Comparison of ENCODE assay signal across 29 cellular contexts in genomic region chr1:26608895-26609294, GRCh38.
DNase-seq lines count a peak whose midpoint lies in the region; ATAC-seq, FAIRE-seq and TF ChIP-seq lines count a peak whose summit lies in the region.
"Had no signal": no experiment of that assay in that cellular context is flagged by ENCODE, and none has a peak within 500 bp of the region (broad histone marks: within the 10 kb centered on the region; RNA-seq: fewer than 3 reads in every experiment).

No MANE protein-coding gene starts in this region.

- ATAC-seq in pancreas: no peak
- ATAC-seq: activated CD8-positive, alpha-beta memory T cell treated with anti-CD3 and anti-CD28 coated beads, Interleukin-2, amount 10 ng/mL, durations not matched to agents 7 days and 5 days; activated naive CD4-positive, alpha-beta T cell treated with anti-CD3 and anti-CD28 coated beads, Interleukin-2, amount 50 U/mL, for 72 hours; left lobe of liver; naive thymus-derived CD8-positive, alpha-beta T cell; sciatic nerve; stimulated activated naive CD8-positive, alpha-beta T cell treated with anti-CD3 and anti-CD28 coated beads, Interleukin-15, amount 100 ng/mL, for 72 hours; WTC11 had no signal

- H3K36me3 Mint-ChIP-seq in chondrocyte (ENCODE audit: low read depth) (no peaks in the 10 kb centered on the region), immature natural killer cell (no peaks in the 10 kb centered on the region)
- H3K36me3 Mint-ChIP-seq: activated CD8-positive, alpha-beta memory T cell treated with anti-CD3 and anti-CD28 coated beads, Interleukin-2, amount 10 ng/mL, durations not matched to agents 7 days and 5 days; activated naive CD4-positive, alpha-beta T cell treated with anti-CD3 and anti-CD28 coated beads, Interleukin-2, amount 50 U/mL, for 72 hours; naive thymus-derived CD8-positive, alpha-beta T cell; WTC11 had no signal

- H3K4me1 ChIP-seq in right atrium auricular region: no peaks in the 10 kb centered on the region
- no peaks in the 10 kb centered on the region for H3K4me1 ChIP-seq in pancreas
- H3K4me1 ChIP-seq: parathyroid adenoma, thyroid gland had no signal

- no peaks in the 10 kb centered on the region for H3K9me3 ChIP-seq in right atrium auricular region
- H3K9me3 ChIP-seq in pancreas: no peaks in the 10 kb centered on the region
- H3K9me3 ChIP-seq: MG63, SK-N-SH, thyroid gland had no signal

- H3K4me3 ChIP-seq in right atrium auricular region (no peak overlapping the region), pancreas (no peak overlapping the region)
- H3K4me3 ChIP-seq: MG63, thyroid gland had no signal

- no peak for FAIRE-seq in pancreas (lab: Jason Lieb, UNC)
- FAIRE-seq: H1 had no signal

- intact Hi-C loops in pancreas (cut with DNase I): loop anchor here in 1 of 3 donors (10.0 kb wide), 1 partner anchor 186 kb away; no protein-coding TSS in a partner anchor

- TF ChIP-seq CTCF in GM10266 (IDR thresholded peaks at IDR 0.05; ENCODE audit: control insufficient read depth, insufficient read depth, low read depth, missing control alignments) (peak; percentile 31), chondrocyte (IDR thresholded peaks at IDR 0.05) (peak; percentile 49), right atrium auricular region (IDR thresholded peaks at IDR 0.05) (no peak), pancreas (IDR thresholded peaks at IDR 0.05) (no peak)

- H3K36me3 ChIP-seq in right atrium auricular region: no peaks in the 10 kb centered on the region
- H3K36me3 ChIP-seq in pancreas: no peaks in the 10 kb centered on the region
- H3K36me3 ChIP-seq: MG63, thyroid gland had no signal

- WGBS in pancreas, 2 donors: 52 to 60% methylated on average over 4 of the region's 4 CpGs

- H3K27me3 ChIP-seq in right atrium auricular region (no peaks in the 10 kb centered on the region), pancreas (no peaks in the 10 kb centered on the region)
- H3K27me3 ChIP-seq: MG63, thyroid gland had no signal

- H3K27me3 Mint-ChIP-seq in chondrocyte (ENCODE audit: low read depth) (peaks cover 10% of the 10 kb centered on the region), immature natural killer cell (ENCODE audit: low read depth in 3 of 3) (peaks cover 2 to 6% (median 2%) of the 10 kb centered on the region in 3 donors)
- H3K27me3 Mint-ChIP-seq: stimulated activated naive CD8-positive, alpha-beta T cell treated with anti-CD3 and anti-CD28 coated beads, Interleukin-15, amount 100 ng/mL, for 72 hours had no signal

- no peak overlapping the region for H3K27ac Mint-ChIP-seq in chondrocyte (ENCODE audit: unreplicated experiment)
- H3K27ac Mint-ChIP-seq in immature natural killer cell: no peak overlapping the region
- H3K27ac Mint-ChIP-seq: activated CD8-positive, alpha-beta memory T cell treated with anti-CD3 and anti-CD28 coated beads, Interleukin-2, amount 10 ng/mL, durations not matched to agents 7 days and 5 days; activated naive CD4-positive, alpha-beta T cell treated with anti-CD3 and anti-CD28 coated beads, Interleukin-2, amount 50 U/mL, for 72 hours; CD8-positive, alpha-beta memory T cell; naive thymus-derived CD8-positive, alpha-beta T cell; stimulated activated naive CD8-positive, alpha-beta T cell treated with anti-CD3 and anti-CD28 coated beads, Interleukin-15, amount 100 ng/mL, for 72 hours; T-helper 2 cell treated with Interferon-gamma antibody and Interleukin-4, amounts not matched to agents 5 μg/mL and 100 μg/mL, for 36 hours; WTC11 had no signal

- no peak for DNase-seq in GM10266 (ENCODE audit: extremely low spot score)
- peak; percentile 46 for DNase-seq in OCI-M1 (lab: John Stamatoyannopoulos, UW)
- DNase-seq in chondrocyte (ENCODE audit: low spot score): no peak
- DNase-seq in renal cortical epithelial cell (ENCODE audit: low read depth): peak; percentile 22
- DNase-seq in right atrium auricular region (ENCODE audit: low spot score): no peak
- DNase-seq in immature natural killer cell: no peak
- no peak for DNase-seq in pancreas
- DNase-seq: activated CD4-positive, alpha-beta T cell treated with anti-CD3 and anti-CD28 coated beads, Interleukin-2, amount 50 U/mL, for 1 hour; activated CD8-positive, alpha-beta memory T cell treated with anti-CD3 and anti-CD28 coated beads, Interleukin-2, amount 10 ng/mL, durations not matched to agents 7 days and 5 days; aorta; CD8-positive, alpha-beta memory T cell; central memory CD4-positive, alpha-beta T cell; MG63; naive thymus-derived CD8-positive, alpha-beta T cell; NCI-H146; NCI-H2171; NCI-H524; RPMI8226; SK-N-SH; stimulated activated CD4-positive, alpha-beta T cell treated with anti-CD3 and anti-CD28 coated beads, Interleukin-15, amount 100 ng/mL, for 24 hours; stimulated activated naive CD8-positive, alpha-beta T cell treated with anti-CD3 and anti-CD28 coated beads, Interleukin-15, amount 100 ng/mL, for 72 hours; thyroid gland had no signal

- H3K4me3 Mint-ChIP-seq in chondrocyte (ENCODE audit: unreplicated experiment): no peak overlapping the region
- H3K4me3 Mint-ChIP-seq in immature natural killer cell: no peak overlapping the region
- H3K4me3 Mint-ChIP-seq: activated CD8-positive, alpha-beta memory T cell treated with anti-CD3 and anti-CD28 coated beads, Interleukin-2, amount 10 ng/mL, durations not matched to agents 7 days and 5 days; CD8-positive, alpha-beta memory T cell; naive thymus-derived CD8-positive, alpha-beta T cell; stimulated activated naive CD8-positive, alpha-beta T cell treated with anti-CD3 and anti-CD28 coated beads, Interleukin-15, amount 100 ng/mL, for 72 hours; T-helper 2 cell treated with Interferon-gamma antibody and Interleukin-4, amounts not matched to agents 5 μg/mL and 100 μg/mL, for 36 hours; WTC11 had no signal

- no peaks in the 10 kb centered on the region for H3K9me3 Mint-ChIP-seq in chondrocyte (ENCODE audit: low read depth)
- H3K9me3 Mint-ChIP-seq in immature natural killer cell: no peaks in the 10 kb centered on the region
- H3K9me3 Mint-ChIP-seq: activated naive CD4-positive, alpha-beta T cell treated with anti-CD3 and anti-CD28 coated beads, Interleukin-2, amount 50 U/mL, for 72 hours; CD8-positive, alpha-beta memory T cell; naive thymus-derived CD8-positive, alpha-beta T cell; stimulated activated naive CD8-positive, alpha-beta T cell treated with anti-CD3 and anti-CD28 coated beads, Interleukin-15, amount 100 ng/mL, for 72 hours; T-helper 2 cell treated with Interferon-gamma antibody and Interleukin-4, amounts not matched to agents 5 μg/mL and 100 μg/mL, for 36 hours; WTC11 had no signal

- no peaks in the 10 kb centered on the region for H3K4me1 Mint-ChIP-seq in chondrocyte (ENCODE audit: low read depth)
- H3K4me1 Mint-ChIP-seq in immature natural killer cell: no peaks in the 10 kb centered on the region
- H3K4me1 Mint-ChIP-seq: activated CD8-positive, alpha-beta memory T cell treated with anti-CD3 and anti-CD28 coated beads, Interleukin-2, amount 10 ng/mL, durations not matched to agents 7 days and 5 days; CD8-positive, alpha-beta memory T cell; naive thymus-derived CD8-positive, alpha-beta T cell; stimulated activated naive CD8-positive, alpha-beta T cell treated with anti-CD3 and anti-CD28 coated beads, Interleukin-15, amount 100 ng/mL, for 72 hours had no signal

- H3K27ac ChIP-seq in right atrium auricular region: no peak overlapping the region
- H3K27ac ChIP-seq in pancreas: no peak overlapping the region
- H3K27ac ChIP-seq: parathyroid adenoma, thyroid gland had no signal

Comparison
In these comparisons a context has a peak if more than half of its experiments do, and no peak if none do; other contexts are left out.
1. DNase-seq: peak in OCI-M1 (single experiment) and renal cortical epithelial cell (single experiment); none in GM10266 (single experiment), chondrocyte (single experiment), right atrium auricular region (single experiment), immature natural killer cell (0 of 3) and pancreas (0 of 6).
2. CTCF ChIP-seq: peak in GM10266 (single experiment) and chondrocyte (single experiment); none in right atrium auricular region (0 of 2) and pancreas (0 of 4).